8 cellular contexts compared by ENCODE assay signal in genomic region chr9:95511232-95511951, GRCh38. TPM values are rescaled to one million over a fixed set of nuclear protein-coding genes. Genes with fewer than 3 reads are reported as not detected.
DNase-seq lines count a peak whose midpoint lies in the region; ATAC-seq, FAIRE-seq and TF ChIP-seq lines count a peak whose summit lies in the region.

No MANE protein-coding gene starts in this region.

- no peaks in the 10 kb centered on the region for H3K27me3 ChIP-seq in SJCRH30
- H3K27me3 ChIP-seq in iPS-18a (ENCODE audit: control insufficient read depth, insufficient read depth, low read length) = peaks cover 51% of the 10 kb centered on the region
- H3K27me3 ChIP-seq in small intestine (ENCODE audit: control insufficient read depth in 2 of 2, insufficient read depth in 2 of 2, low read length in 2 of 2) = no peaks in the 10 kb centered on the region

- no peaks in the 10 kb centered on the region for H3K9me3 Mint-ChIP-seq in IgD-negative memory B cell

- in situ Hi-C loops in astrocyte of the spinal cord (cut with HindIII; ENCODE audit: low sequenced_read_pairs) = no loop called here

- H3K4me3 ChIP-seq in SJCRH30 (peak overlapping the region; percentile 86), astrocyte of the spinal cord (ENCODE audit: low read depth, low read length) (peak overlapping the region; percentile 77), iPS-18a (ENCODE audit: low read length) (peak overlapping the region; percentile 77), small intestine (ENCODE audit: low read depth in 1 of 2, low read length in 2 of 2) (peak overlapping the region; percentile 50 to 88)

- peaks cover 5% of the 10 kb centered on the region for H3K4me1 ChIP-seq in SJCRH30
- peaks cover 44% of the 10 kb centered on the region for H3K4me1 ChIP-seq in iPS-18a (ENCODE audit: control insufficient read depth, low read depth, low read length)
- H3K4me1 ChIP-seq in small intestine (ENCODE audit: control insufficient read depth in 2 of 2, insufficient read depth in 1 of 2, low read depth in 1 of 2, low read length in 1 of 2) = peaks cover 0 to 5% of the 10 kb centered on the region in 2 donors

- peaks cover 13 to 19% (median 19%) of the 10 kb centered on the region in 3 donors for H3K4me1 Mint-ChIP-seq in IgD-negative memory B cell

- H3K9me3 ChIP-seq in SJCRH30 (replicated peaks) = no peaks in the 10 kb centered on the region
- no peaks in the 10 kb centered on the region for H3K9me3 ChIP-seq in iPS-18a (ENCODE audit: control insufficient read depth, low read depth, low read length)
- no peaks in the 10 kb centered on the region for H3K9me3 ChIP-seq in small intestine (ENCODE audit: control insufficient read depth, low read depth)

- peak overlapping the region; percentile 71 for H3K9ac ChIP-seq in iPS-18a (ENCODE audit: low read length)

- peak overlapping the region; percentile 87 to 97 (median 96) for H3K4me3 Mint-ChIP-seq in IgD-negative memory B cell

- H3K27ac ChIP-seq in SJCRH30 (peak overlapping the region; percentile 97), iPS-18a (ENCODE audit: low read length) (peak overlapping the region; percentile 75), small intestine (ENCODE audit: low read depth in 1 of 2, low read length in 1 of 2) (peak overlapping the region; percentile 77 to 92)

- TF ChIP-seq CTCF in astrocyte of the spinal cord (IDR thresholded peaks at IDR 0.05; ENCODE audit: low read depth, low read length) = no peak

- H3K27ac Mint-ChIP-seq in IgD-negative memory B cell = peak overlapping the region; percentile 92 to 98 (median 98)

- no peaks in the 10 kb centered on the region; the same call in 1 of the 2 replicates for H3K36me3 ChIP-seq in SJCRH30
- no peaks in the 10 kb centered on the region for H3K36me3 ChIP-seq in iPS-18a (ENCODE audit: control insufficient read depth, low read depth, low read length)
- H3K36me3 ChIP-seq in small intestine (ENCODE audit: control insufficient read depth in 2 of 2, insufficient read depth in 2 of 2, low read length in 2 of 2) = no peaks in the 10 kb centered on the region

- no peak for FAIRE-seq in small intestine (lab: Jason Lieb, UNC)

- H3K36me3 Mint-ChIP-seq in IgD-negative memory B cell = no peaks in the 10 kb centered on the region

- peak; percentile 42 for DNase-seq in DMS 273 treated with DMSO at 0.1 percent for 48 hours (lab: John Stamatoyannopoulos, UW)
- peak; percentile 88 to 89 for DNase-seq in SJCRH30
- DNase-seq in astrocyte of the spinal cord (ENCODE audit: low read depth, low spot score) = peak; percentile 68
- DNase-seq in small intestine = peak; percentile 62
- no peak for DNase-seq in GOT3 (lab: John Stamatoyannopoulos, UW)

- ATAC-seq in GM18498 (IDR thresholded peaks at IDR 0.05; ENCODE audit: unreplicated experiment) = no peak

- WGBS in small intestine, 3 donors = 0 to 2% (median 1%) methylated on average over 27 to 34 of the region's 34 CpGs

- H3K27me3 Mint-ChIP-seq in IgD-negative memory B cell = peaks cover 30% of the 10 kb centered on the region

RNA-seq across cellular contexts. Expression of gene PTCH1, which starts 5.4 kb away (rescaled TPM):
- polyA plus RNA-seq in IgD-negative memory B cell (19.3 TPM), small intestine (1 to 10 TPM; 2.2 to 8.9 (median 2.7) TPM)
- total RNA-seq in SJCRH30 (2014; rRNA removed; shearing (Covaris generic)) = 35.2 and 39.2 TPM in 2 replicates
